8 cellular contexts compared by ENCODE assay signal in the genomic region with DNA sequence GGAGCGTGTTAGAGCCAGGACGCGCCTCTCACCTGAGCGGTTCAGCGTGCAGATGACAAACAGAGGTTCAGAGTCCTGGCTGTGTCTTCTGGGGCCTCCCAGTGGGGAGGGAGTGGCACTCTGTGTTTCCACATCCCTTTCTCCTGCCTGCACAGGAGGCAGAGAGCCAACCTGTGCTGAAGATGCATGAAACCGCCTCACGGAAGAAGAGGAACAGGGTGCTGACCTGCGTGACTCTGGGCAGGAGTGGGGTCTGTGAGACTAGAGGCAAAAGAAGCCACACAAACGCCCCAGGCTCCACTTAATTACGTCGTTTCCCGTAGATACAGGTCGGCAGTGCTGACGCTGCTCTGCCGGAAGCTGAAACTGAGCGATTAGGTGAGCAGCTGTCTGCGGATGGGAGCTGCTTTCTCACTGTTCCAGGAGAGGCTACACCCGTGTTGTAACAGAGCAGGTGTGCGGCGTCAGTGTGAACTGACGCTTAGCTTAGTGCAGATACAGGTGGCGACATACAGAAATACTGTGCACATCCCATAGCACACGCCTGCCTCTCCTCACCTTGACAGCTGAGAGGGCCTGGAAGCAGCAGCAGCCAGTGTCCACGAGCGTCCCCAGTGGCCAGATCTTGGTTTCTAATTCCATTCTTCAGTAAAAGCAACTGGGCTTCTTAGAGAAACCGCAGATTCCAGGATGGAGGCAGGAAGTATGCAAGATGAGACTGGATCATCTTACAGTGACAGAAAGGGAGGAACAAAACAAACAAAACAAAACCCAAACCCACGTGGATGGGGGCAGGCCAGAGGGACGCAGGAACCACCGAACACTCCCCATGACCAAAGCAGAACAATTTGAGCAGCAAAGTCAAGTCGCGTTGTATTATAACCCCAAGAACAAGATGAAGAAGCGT. TPM values are rescaled to one million over a fixed set of nuclear protein-coding genes. Genes with fewer than 3 reads are reported as not detected.
DNase-seq lines count a peak whose midpoint lies in the region; ATAC-seq and TF ChIP-seq lines count a peak whose summit lies in the region.

No MANE protein-coding gene starts in this region.

- peak; percentile 59 for TF ChIP-seq CTCF in astrocyte of the cerebellum (IDR thresholded peaks at IDR 0.05; ENCODE audit: low read depth, low read length, missing control alignments)

- no peak overlapping the region for H3K4me3 ChIP-seq in astrocyte of the cerebellum (ENCODE audit: low read depth, low read length)

- peaks cover 17% of the 10 kb centered on the region for H3K4me1 Mint-ChIP-seq in activated CD8-positive, alpha-beta memory T cell treated with anti-CD3 and anti-CD28 coated beads, Interleukin-2, amount 10 ng/mL, durations not matched to agents 7 days and 5 days

- peaks cover 34% of the 10 kb centered on the region for H3K27me3 Mint-ChIP-seq in activated CD8-positive, alpha-beta memory T cell treated with anti-CD3 and anti-CD28 coated beads, Interleukin-2, amount 10 ng/mL, durations not matched to agents 7 days and 5 days

- CTCF ChIA-PET in activated CD8-positive, alpha-beta memory T cell treated with anti-CD3 and anti-CD28 coated beads, Interleukin-2, amount 10 ng/mL, durations not matched to agents 7 days and 5 days (lab: Charles Lee), result interaction anchor here (1.1 to 1.4 kb wide), 2 partner anchors 12 to 37 kb away, joined by 3 to 4 read pairs; no protein-coding TSS in a partner anchor

- no peak overlapping the region for H3K4me3 Mint-ChIP-seq in activated CD8-positive, alpha-beta memory T cell treated with anti-CD3 and anti-CD28 coated beads, Interleukin-2, amount 10 ng/mL, durations not matched to agents 7 days and 5 days

- no peak overlapping the region for H3K27ac Mint-ChIP-seq in activated CD8-positive, alpha-beta memory T cell treated with anti-CD3 and anti-CD28 coated beads, Interleukin-2, amount 10 ng/mL, durations not matched to agents 7 days and 5 days

- no peaks in the 10 kb centered on the region for H3K36me3 Mint-ChIP-seq in activated CD8-positive, alpha-beta memory T cell treated with anti-CD3 and anti-CD28 coated beads, Interleukin-2, amount 10 ng/mL, durations not matched to agents 7 days and 5 days

- no peak for DNase-seq in activated CD8-positive, alpha-beta memory T cell treated with anti-CD3 and anti-CD28 coated beads, Interleukin-2, amount 10 ng/mL, durations not matched to agents 7 days and 5 days
- DNase-seq in activated CD8-positive, alpha-beta memory T cell treated with anti-CD3 and anti-CD28 coated beads, Interleukin-2, amount 50 U/mL, for 48 hours, result no peak
- DNase-seq in NCI-H2081 treated with DMSO at 0.1 percent for 48 hours (lab: John Stamatoyannopoulos, UW) (peak; percentile 58), astrocyte of the cerebellum (ENCODE audit: low read depth) (no peak), iPS-NIHi7 (ENCODE audit: extremely low spot score) (peak; percentile 81), ecto neural progenitor cell (ENCODE audit: low spot score) (no peak)

- ATAC-seq in activated CD8-positive, alpha-beta memory T cell treated with anti-CD3 and anti-CD28 coated beads, Interleukin-2, amount 10 ng/mL, durations not matched to agents 7 days and 5 days, result peak; percentile 23
- no peak for ATAC-seq in HG02884 (IDR thresholded peaks at IDR 0.05; ENCODE audit: unreplicated experiment)
- no peak for ATAC-seq in GM19324 (IDR thresholded peaks at IDR 0.05; ENCODE audit: low FRiP score, unreplicated experiment)

- in situ Hi-C loops in astrocyte of the cerebellum (cut with HindIII; ENCODE audit: low sequenced_read_pairs), result no loop called here

- no peaks in the 10 kb centered on the region for H3K9me3 Mint-ChIP-seq in activated CD8-positive, alpha-beta memory T cell treated with anti-CD3 and anti-CD28 coated beads, Interleukin-2, amount 10 ng/mL, durations not matched to agents 7 days and 5 days (ENCODE audit: low read depth)

RNA-seq across cellular contexts. Expression of a gene that starts 37.7 kb away (rescaled TPM):
- 1 to 10 TPM; 1.6 to 2.8 TPM for total RNA-seq in activated CD8-positive, alpha-beta memory T cell treated with anti-CD3 and anti-CD28 coated beads, Interleukin-2, amount 10 ng/mL, durations not matched to agents 7 days and 5 days

Comparison
In these comparisons a context has a peak if more than half of its experiments do, and no peak if none do; other contexts are left out.
1. DNase-seq: peak in NCI-H2081 treated with DMSO at 0.1 percent for 48 hours (single experiment) and iPS-NIHi7 (single experiment); none in activated CD8-positive, alpha-beta memory T cell treated with anti-CD3 and anti-CD28 coated beads, Interleukin-2, amount 10 ng/mL, durations not matched to agents 7 days and 5 days (single experiment), activated CD8-positive, alpha-beta memory T cell treated with anti-CD3 and anti-CD28 coated beads, Interleukin-2, amount 50 U/mL, for 48 hours (single experiment), astrocyte of the cerebellum (single experiment) and ecto neural progenitor cell (single experiment).